In genomic region chr7:116395125-116395791, GRCh38 we compare ENCODE assay signal across 12 cellular contexts.
A peak's percentile ranks its signal among the peaks of the same experiment; 100 is the strongest.
DNase-seq lines count a peak whose midpoint lies in the region; ATAC-seq and TF ChIP-seq lines count a peak whose summit lies in the region.
"Had no signal": no experiment of that assay in that cellular context is flagged by ENCODE, and none has a peak within 500 bp of the region (broad histone marks: within the 10 kb centered on the region; RNA-seq: fewer than 3 reads in every experiment).

No MANE protein-coding gene starts in this region.

- no peaks in the 10 kb centered on the region for H3K36me3 Mint-ChIP-seq in activated CD4-positive, alpha-beta T cell treated with anti-CD3 and anti-CD28 coated beads, Interleukin-2, amount 10 ng/mL, durations not matched to agents 24 days and 14 days (ENCODE audit: low read depth)

- DNase-seq in AG04450 (ENCODE audit: low read depth, low spot score): peak; percentile 66
- DNase-seq in HT1080 (ENCODE audit: low read depth): peak; percentile 96
- peak; percentile 93 for DNase-seq in brain microvascular endothelial cell
- no peak for DNase-seq in left lung
- DNase-seq in OCI-LY7 (ENCODE audit: low spot score): no peak
- no peak for DNase-seq in activated CD4-positive, alpha-beta T cell treated with anti-CD3 and anti-CD28 coated beads, Interleukin-2, amount 10 ng/mL, durations not matched to agents 24 days and 14 days
- DNase-seq: activated naive CD8-positive, alpha-beta T cell treated with anti-CD3 and anti-CD28 coated beads, Interleukin-2, amount 50 U/mL, for 24 hours; DMS79 treated with DMSO at 0.1 percent for 48 hours; Karpas-422 had no signal

- H3K9me2 ChIP-seq in OCI-LY7 (ENCODE audit: insufficient read depth, low read length): no peaks in the 10 kb centered on the region

- no peak overlapping the region for H3K27ac Mint-ChIP-seq in activated CD4-positive, alpha-beta T cell treated with anti-CD3 and anti-CD28 coated beads, Interleukin-2, amount 10 ng/mL, durations not matched to agents 24 days and 14 days
- H3K27ac Mint-ChIP-seq: activated naive CD8-positive, alpha-beta T cell treated with anti-CD3 and anti-CD28 coated beads, Interleukin-2, amount 50 U/mL, for 24 hours had no signal

- TF ChIP-seq CTCF in AG04450 (IDR thresholded peaks at IDR 0.05; ENCODE audit: low read depth, low read length): no peak
- TF ChIP-seq CTCF in brain microvascular endothelial cell (IDR thresholded peaks at IDR 0.05; ENCODE audit: low read depth, low read length, missing control alignments): no peak
- TF ChIP-seq CTCF in left lung (IDR thresholded peaks at IDR 0.05): no peak
- no peak for TF ChIP-seq CTCF in OCI-LY7 (conservative IDR thresholded peaks at IDR 0.05; ENCODE audit: low read length)

- H3K27ac ChIP-seq in AG04450 (ENCODE audit: low read depth, low read length): peak overlapping the region; percentile 54
- H3K27ac ChIP-seq in brain microvascular endothelial cell: peak overlapping the region; percentile 90
- peak overlapping the region; percentile 37 to 55 for H3K27ac ChIP-seq in left lung
- H3K27ac ChIP-seq in OCI-LY7 (ENCODE audit: low read depth, low read length, poor library complexity, severe bottlenecking): no peak overlapping the region

- H3K27me3 ChIP-seq in AG04450 (ENCODE audit: control insufficient read depth, insufficient read depth, low read length) (no peaks in the 10 kb centered on the region), brain microvascular endothelial cell (replicated peaks) (no peaks in the 10 kb centered on the region), left lung (no peaks in the 10 kb centered on the region)

- peaks cover 0 to 5% of the 10 kb centered on the region in 2 donors for H3K4me1 ChIP-seq in left lung
- H3K4me1 ChIP-seq in OCI-LY7 (ENCODE audit: insufficient read depth, low read length, poor library complexity, severe bottlenecking): no peaks in the 10 kb centered on the region

- ATAC-seq in left lung (peak; percentile 82), HG02588 (IDR thresholded peaks at IDR 0.05; ENCODE audit: unreplicated experiment) (no peak), HG03354 (IDR thresholded peaks at IDR 0.05; ENCODE audit: poor library complexity, severe bottlenecking, unreplicated experiment) (no peak)
- ATAC-seq: activated naive CD8-positive, alpha-beta T cell treated with anti-CD3 and anti-CD28 coated beads, Interleukin-2, amount 50 U/mL, for 24 hours; left lobe of liver had no signal

- no peak overlapping the region for H3K4me3 Mint-ChIP-seq in activated CD4-positive, alpha-beta T cell treated with anti-CD3 and anti-CD28 coated beads, Interleukin-2, amount 10 ng/mL, durations not matched to agents 24 days and 14 days
- H3K4me3 Mint-ChIP-seq: activated naive CD8-positive, alpha-beta T cell treated with anti-CD3 and anti-CD28 coated beads, Interleukin-2, amount 50 U/mL, for 24 hours had no signal

- H3K9me3 ChIP-seq in AG04450 (ENCODE audit: control insufficient read depth, insufficient read depth, low read length) (peaks cover 7% of the 10 kb centered on the region; the same call in 1 of the 2 replicates), left lung (no peaks in the 10 kb centered on the region), OCI-LY7 (ENCODE audit: low read length) (no peaks in the 10 kb centered on the region)

- no peaks in the 10 kb centered on the region for H3K79me2 ChIP-seq in OCI-LY7 (ENCODE audit: insufficient read depth, low read depth, low read length)

- BruUV-seq in OCI-LY7 (replicated peaks; lab: Mats Ljungman, UMichigan): no TSS peak

- H3K4me3 ChIP-seq in AG04450 (ENCODE audit: low read depth, low read length): no peak overlapping the region
- no peak overlapping the region for H3K4me3 ChIP-seq in brain microvascular endothelial cell (ENCODE audit: low read depth, low read length)
- no peak overlapping the region for H3K4me3 ChIP-seq in left lung
- no peak overlapping the region for H3K4me3 ChIP-seq in OCI-LY7 (ENCODE audit: low read depth, low read length, poor library complexity, severe bottlenecking)

- POLR2A ChIA-PET in AG04450 (lab: Yijun Ruan, JAX): interaction anchor here (0.7 to 1.0 kb wide), 2 partner anchors 41 to 170 kb away, joined by 3 to 4 read pairs; no protein-coding TSS in a partner anchor
- POLR2A ChIA-PET in OCI-LY7 (lab: Charles Lee): interaction anchor here (0.7 kb wide), 1 partner anchor 26 kb away, joined by 4 read pairs; no protein-coding TSS in a partner anchor

- H3K9me3 Mint-ChIP-seq in activated CD4-positive, alpha-beta T cell treated with anti-CD3 and anti-CD28 coated beads, Interleukin-2, amount 10 ng/mL, durations not matched to agents 24 days and 14 days: no peaks in the 10 kb centered on the region
- H3K9me3 Mint-ChIP-seq: activated naive CD8-positive, alpha-beta T cell treated with anti-CD3 and anti-CD28 coated beads, Interleukin-2, amount 50 U/mL, for 24 hours had no signal

- H3K4me1 Mint-ChIP-seq in activated CD4-positive, alpha-beta T cell treated with anti-CD3 and anti-CD28 coated beads, Interleukin-2, amount 10 ng/mL, durations not matched to agents 24 days and 14 days: no peaks in the 10 kb centered on the region
- H3K4me1 Mint-ChIP-seq: activated naive CD8-positive, alpha-beta T cell treated with anti-CD3 and anti-CD28 coated beads, Interleukin-2, amount 50 U/mL, for 24 hours had no signal

- H4K20me1 ChIP-seq in OCI-LY7 (ENCODE audit: insufficient read depth, low read length): no peaks in the 10 kb centered on the region

- no peaks in the 10 kb centered on the region for H3K36me3 ChIP-seq in brain microvascular endothelial cell (replicated peaks)
- no peaks in the 10 kb centered on the region for H3K36me3 ChIP-seq in left lung
- no peaks in the 10 kb centered on the region for H3K36me3 ChIP-seq in OCI-LY7 (ENCODE audit: insufficient read depth, low read length)

- in situ Hi-C loops in brain microvascular endothelial cell (cut with HindIII; ENCODE audit: low pct_ligation_motif_present, low sequenced_read_pairs): no loop called here

- CTCF ChIA-PET in AG04450 (lab: Charles Lee): interaction anchor here (0.6 kb wide), 1 partner anchor 11 kb away, joined by 3 read pairs; no protein-coding TSS in a partner anchor
- CTCF ChIA-PET in OCI-LY7 (lab: Charles Lee; ENCODE audit: unreplicated experiment): no interaction called here

- no peak overlapping the region for H3K4me2 ChIP-seq in OCI-LY7 (ENCODE audit: low read length)

- intact Hi-C loops in left lung (cut with DNase I): no loop called here
- intact Hi-C loops in OCI-LY7 (cut with micrococcal nuclease; ENCODE audit: unreplicated experiment): no loop called here
- intact Hi-C loops in activated CD4-positive, alpha-beta T cell treated with anti-CD3 and anti-CD28 coated beads, Interleukin-2, amount 10 ng/mL, durations not matched to agents 24 days and 14 days (cut with micrococcal nuclease): no loop called here

- H2AFZ ChIP-seq in OCI-LY7 (ENCODE audit: low read length): no peak overlapping the region

- H3K27me3 Mint-ChIP-seq in activated CD4-positive, alpha-beta T cell treated with anti-CD3 and anti-CD28 coated beads, Interleukin-2, amount 10 ng/mL, durations not matched to agents 24 days and 14 days: peaks cover 5% of the 10 kb centered on the region

Comparison
In these comparisons a context has a peak if more than half of its experiments do, and no peak if none do; other contexts are left out.
1. DNase-seq: peak in AG04450 (single experiment), HT1080 (single experiment) and brain microvascular endothelial cell (single experiment); none in left lung (0 of 2), OCI-LY7 (single experiment) and activated CD4-positive, alpha-beta T cell treated with anti-CD3 and anti-CD28 coated beads, Interleukin-2, amount 10 ng/mL, durations not matched to agents 24 days and 14 days (single experiment).